32 cellular contexts compared by ENCODE assay signal in the genomic region with DNA sequence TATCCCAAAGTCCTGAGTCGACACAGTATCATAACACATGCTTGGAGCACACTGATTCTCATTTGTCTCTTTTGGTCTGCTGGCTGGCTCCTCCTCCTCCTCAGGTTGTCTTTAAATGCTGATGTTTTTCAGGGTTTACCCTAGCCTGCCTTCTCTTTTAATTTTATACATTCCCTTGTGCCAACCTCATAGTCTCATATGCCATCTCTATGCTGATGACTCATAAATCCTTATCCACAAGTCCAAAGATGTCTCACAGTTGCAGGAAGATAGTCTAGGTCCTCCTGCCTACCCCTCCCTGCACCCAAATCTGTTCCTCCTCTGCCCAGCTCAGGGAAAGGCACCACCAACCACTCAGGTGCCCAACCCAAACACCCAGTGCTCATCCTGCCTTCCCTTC.
DNase-seq lines count a peak whose midpoint lies in the region; ATAC-seq lines count a peak whose summit lies in the region.
"Had no signal": no experiment of that assay in that cellular context is flagged by ENCODE, and none has a peak within 500 bp of the region (broad histone marks: within the 10 kb centered on the region; RNA-seq: fewer than 3 reads in every experiment).

No MANE protein-coding gene starts in this region.

- no peaks in the 10 kb centered on the region for H3K27me3 ChIP-seq in MG63
- H3K27me3 ChIP-seq: BE2C, brain microvascular endothelial cell had no signal

- H3K36me3 Mint-ChIP-seq in central memory CD8-positive, alpha-beta T cell (ENCODE audit: insufficient read depth) = peaks cover 2% of the 10 kb centered on the region
- H3K36me3 Mint-ChIP-seq: CD8-positive, alpha-beta T cell; mesothelial cell of epicardium; naive thymus-derived CD4-positive, alpha-beta T cell; stimulated activated effector memory CD8-positive, alpha-beta T cell treated with anti-CD3 and anti-CD28 coated beads, Interleukin-12 subunit alpha, Interleukin-12 subunit beta, amount 100 ng/mL, for 72 hours had no signal

- no peaks in the 10 kb centered on the region for H3K9me3 ChIP-seq in MG63
- H3K9me3 ChIP-seq: BE2C, prostate gland had no signal

- no peak overlapping the region for H3K4me3 ChIP-seq in MG63
- H3K4me3 ChIP-seq: prostate gland had no signal

- peak overlapping the region; percentile 5 for H3K27ac Mint-ChIP-seq in central memory CD8-positive, alpha-beta T cell (ENCODE audit: low read depth)
- H3K27ac Mint-ChIP-seq: activated CD4-positive, alpha-beta memory T cell treated with anti-CD3 and anti-CD28 coated beads, Interleukin-2, amount 10 ng/mL, durations not matched to agents 7 days and 5 days; activated naive CD4-positive, alpha-beta T cell treated with anti-CD3 and anti-CD28 coated beads for 36 hours; activated T-helper 1 cell treated with anti-CD3 and anti-CD28 coated beads, Interleukin-12 subunit alpha, Interleukin-12 subunit beta, Interleukin-2, Interleukin-4 antibody, amounts not matched to agents 30 ng/mL and 10 ng/mL and 1 ng/mL, durations not matched to agents 14 hours and 24 hours and 36 hours; CD8-positive, alpha-beta T cell; mesothelial cell of epicardium; naive thymus-derived CD4-positive, alpha-beta T cell; stimulated activated effector memory CD8-positive, alpha-beta T cell treated with anti-CD3 and anti-CD28 coated beads, Interleukin-12 subunit alpha, Interleukin-12 subunit beta, amount 100 ng/mL, for 72 hours; type B pancreatic cell had no signal

- ATAC-seq in central memory CD8-positive, alpha-beta T cell (replicated peaks; ENCODE audit: extremely low read depth, poor library complexity, severe bottlenecking) = no peak
- peak; percentile 20 for ATAC-seq in left colon
- no peak for ATAC-seq in GM21515 (IDR thresholded peaks at IDR 0.05; ENCODE audit: unreplicated experiment)
- no peak for ATAC-seq in GM18858 (IDR thresholded peaks at IDR 0.05; ENCODE audit: unreplicated experiment)
- ATAC-seq: naive thymus-derived CD4-positive, alpha-beta T cell; stimulated activated effector memory CD8-positive, alpha-beta T cell treated with anti-CD3 and anti-CD28 coated beads, Interleukin-12 subunit alpha, Interleukin-12 subunit beta, amount 100 ng/mL, for 72 hours had no signal

- intact Hi-C loops in left colon (cut with DNase I, micrococcal nuclease) = no loop called here

- no peak overlapping the region for H3K4me3 Mint-ChIP-seq in central memory CD8-positive, alpha-beta T cell
- H3K4me3 Mint-ChIP-seq: activated CD4-positive, alpha-beta memory T cell treated with anti-CD3 and anti-CD28 coated beads, Interleukin-2, amount 10 ng/mL, durations not matched to agents 7 days and 5 days; activated naive CD4-positive, alpha-beta T cell treated with anti-CD3 and anti-CD28 coated beads for 36 hours; activated T-helper 1 cell treated with anti-CD3 and anti-CD28 coated beads, Interleukin-12 subunit alpha, Interleukin-12 subunit beta, Interleukin-2, Interleukin-4 antibody, amounts not matched to agents 30 ng/mL and 10 ng/mL and 1 ng/mL, durations not matched to agents 14 hours and 24 hours and 36 hours; CD8-positive, alpha-beta T cell; mesothelial cell of epicardium; naive thymus-derived CD4-positive, alpha-beta T cell; stimulated activated effector memory CD8-positive, alpha-beta T cell treated with anti-CD3 and anti-CD28 coated beads, Interleukin-12 subunit alpha, Interleukin-12 subunit beta, amount 100 ng/mL, for 72 hours; type B pancreatic cell had no signal

- H3K4me1 Mint-ChIP-seq in central memory CD8-positive, alpha-beta T cell = peaks cover 22% of the 10 kb centered on the region
- H3K4me1 Mint-ChIP-seq: activated CD4-positive, alpha-beta memory T cell treated with anti-CD3 and anti-CD28 coated beads, Interleukin-2, amount 10 ng/mL, durations not matched to agents 7 days and 5 days had no signal

- H3K36me3 ChIP-seq in MG63 = no peaks in the 10 kb centered on the region
- H3K36me3 ChIP-seq: BE2C, brain microvascular endothelial cell, prostate gland had no signal

- H3K9me3 Mint-ChIP-seq in central memory CD8-positive, alpha-beta T cell = no peaks in the 10 kb centered on the region
- H3K9me3 Mint-ChIP-seq: activated CD4-positive, alpha-beta memory T cell treated with anti-CD3 and anti-CD28 coated beads, Interleukin-2, amount 10 ng/mL, durations not matched to agents 7 days and 5 days; activated naive CD4-positive, alpha-beta T cell treated with anti-CD3 and anti-CD28 coated beads for 36 hours; activated T-helper 1 cell treated with anti-CD3 and anti-CD28 coated beads, Interleukin-12 subunit alpha, Interleukin-12 subunit beta, Interleukin-2, Interleukin-4 antibody, amounts not matched to agents 30 ng/mL and 10 ng/mL and 1 ng/mL, durations not matched to agents 14 hours and 24 hours and 36 hours; CD8-positive, alpha-beta T cell; mesothelial cell of epicardium; naive thymus-derived CD4-positive, alpha-beta T cell; stimulated activated effector memory CD8-positive, alpha-beta T cell treated with anti-CD3 and anti-CD28 coated beads, Interleukin-12 subunit alpha, Interleukin-12 subunit beta, amount 100 ng/mL, for 72 hours; type B pancreatic cell had no signal

- peak; percentile 30 for DNase-seq in EL
- peak; percentile 17 for DNase-seq in MG63
- no peak for DNase-seq in central memory CD8-positive, alpha-beta T cell (ENCODE audit: low spot score in 2 of 2)
- no peak for DNase-seq in left colon
- DNase-seq in GM03348 (ENCODE audit: low spot score) = no peak
- no peak for DNase-seq in NCI-H2107 treated with DMSO at 0.1 percent for 48 hours (lab: John Stamatoyannopoulos, UW; ENCODE audit: unreplicated experiment)
- DNase-seq: activated CD4-positive, alpha-beta memory T cell treated with anti-CD3 and anti-CD28 coated beads, Interleukin-2, amount 10 ng/mL, durations not matched to agents 7 days and 5 days; activated CD8-positive, alpha-beta memory T cell treated with anti-CD3 and anti-CD28 coated beads, Interleukin-2, amount 50 U/mL, for 4 hours; activated naive CD4-positive, alpha-beta T cell treated with anti-CD3 and anti-CD28 coated beads for 36 hours; amygdala; BE2C; brain microvascular endothelial cell; CD8-positive, alpha-beta T cell; DMS 273 treated with DMSO at 0.1 percent for 48 hours; erythroblast; head of caudate nucleus; IMR-90; naive thymus-derived CD4-positive, alpha-beta T cell; NCI-H1092; NCI-H1694 treated with DMSO at 0.1 percent for 48 hours; NCI-H2171 treated with DMSO at 0.1 percent for 48 hours; NCI-H524 treated with DMSO at 0.1 percent for 48 hours; nucleus accumbens; Right ventricle myocardium superior; substantia nigra had no signal

- no peaks in the 10 kb centered on the region for H3K27me3 Mint-ChIP-seq in central memory CD8-positive, alpha-beta T cell
- H3K27me3 Mint-ChIP-seq: type B pancreatic cell had no signal

Comparison
In these comparisons a context has a peak if more than half of its experiments do, and no peak if none do; other contexts are left out.
1. DNase-seq: peak in EL (single experiment) and MG63 (single experiment); none in central memory CD8-positive, alpha-beta T cell (0 of 2), left colon (0 of 2), GM03348 (single experiment) and NCI-H2107 treated with DMSO at 0.1 percent for 48 hours (single experiment).